ENCODE assay signal across 25 cellular contexts in genomic region chr6:111072801-111073360, GRCh38. TPM values are rescaled to one million over a fixed set of nuclear protein-coding genes. Genes with fewer than 3 reads are reported as not detected.
A peak's percentile ranks its signal among the peaks of the same experiment; 100 is the strongest.
DNase-seq lines count a peak whose midpoint lies in the region; ATAC-seq, FAIRE-seq and TF ChIP-seq lines count a peak whose summit lies in the region.
"Had no signal": no experiment of that assay in that cellular context is flagged by ENCODE, and none has a peak within 500 bp of the region (broad histone marks: within the 10 kb centered on the region; RNA-seq: fewer than 3 reads in every experiment).

No MANE protein-coding gene starts in this region.

- no peak for TF ChIP-seq POLR2A in A549 (IDR thresholded peaks at IDR 0.05; ENCODE audit: low read length)
- no peak for TF ChIP-seq POLR2A in K562 (conservative IDR thresholded peaks at IDR 0.05)

- no peak for DNase-seq in A549 (ENCODE audit: low read depth in 1 of 2, low spot score in 1 of 2)
- peak; percentile 2 for DNase-seq in Karpas-422
- DNase-seq in K562 (ENCODE audit: extremely low read depth in 1 of 4, low spot score in 3 of 4) = no peak
- DNase-seq in PC-3 = no peak
- no peak for DNase-seq in stimulated activated naive CD8-positive, alpha-beta T cell treated with anti-CD3 and anti-CD28 coated beads, Interleukin-15, amount 100 ng/mL, for 72 hours
- no peak for DNase-seq in pons (ENCODE audit: low spot score)
- DNase-seq in NCI-H1694 treated with DMSO at 0.1 percent for 48 hours (lab: John Stamatoyannopoulos, UW) = no peak
- DNase-seq: 8988T; AML-193; CD4-positive, alpha-beta memory T cell; CD4-positive, CD25-positive, alpha-beta regulatory T cell; CD8-positive, alpha-beta memory T cell; COR-L47; DMS79 treated with DMSO at 0.1 percent for 48 hours; GF-D8 had no signal

- TF ChIP-seq EP300 in A549 (IDR thresholded peaks at IDR 0.05) = no peak
- TF ChIP-seq EP300 in K562 (IDR thresholded peaks at IDR 0.05; ENCODE audit: low read length) = no peak

- no peaks in the 10 kb centered on the region for H3K36me3 ChIP-seq in Karpas-422 (ENCODE audit: insufficient read depth, low read length)
- no peaks in the 10 kb centered on the region for H3K36me3 ChIP-seq in K562 (ENCODE audit: control insufficient read depth, insufficient read depth, low read length)
- no peaks in the 10 kb centered on the region for H3K36me3 ChIP-seq in PC-3 (ENCODE audit: low read depth, low read length)
- H3K36me3 ChIP-seq: BLaER1 treated with 17β-estradiol and CSF1 and Interleukin-3, amounts not matched to agents 10 nM and 100 nM had no signal

- H2AFZ ChIP-seq in Karpas-422 (ENCODE audit: low read length) = no peak overlapping the region
- H2AFZ ChIP-seq in K562 (ENCODE audit: low read depth, low read length) = no peak overlapping the region
- no peak overlapping the region for H2AFZ ChIP-seq in PC-3 (ENCODE audit: low read length)

- ATAC-seq in A549 (no peak), K562 (no peak), PC-3 (no peak)
- no peak for ATAC-seq in stimulated activated naive CD8-positive, alpha-beta T cell treated with anti-CD3 and anti-CD28 coated beads, Interleukin-15, amount 100 ng/mL, for 72 hours

- H3K9me3 ChIP-seq in A549 (no peaks in the 10 kb centered on the region), Karpas-422 (ENCODE audit: low read length) (no peaks in the 10 kb centered on the region), K562 (replicated peaks; ENCODE audit: control insufficient read depth, insufficient read depth, low read depth, low read length) (no peaks in the 10 kb centered on the region), PC-3 (ENCODE audit: low read length) (no peaks in the 10 kb centered on the region)

- H3K27me3 ChIP-seq in Karpas-422 (ENCODE audit: low read length) (no peaks in the 10 kb centered on the region), K562 (ENCODE audit: control insufficient read depth in 2 of 2, insufficient read depth in 2 of 2, low read length in 2 of 2) (peaks cover 9 to 13% of the 10 kb centered on the region in 2 experiments), PC-3 (ENCODE audit: low read length) (no peaks in the 10 kb centered on the region)
- H3K27me3 ChIP-seq: BLaER1 treated with 17β-estradiol and CSF1 and Interleukin-3, amounts not matched to agents 10 nM and 100 nM had no signal

- H3F3A ChIP-seq in PC-3 (ENCODE audit: low read length, unreplicated experiment) = no peaks in the 10 kb centered on the region

- H3K4me3 ChIP-seq in A549 = no peak overlapping the region
- H3K4me3 ChIP-seq in Karpas-422 (ENCODE audit: low read length) = no peak overlapping the region
- H3K4me3 ChIP-seq in K562 = no peak overlapping the region
- no peak overlapping the region for H3K4me3 ChIP-seq in PC-3 (ENCODE audit: low read length)
- H3K4me3 ChIP-seq: BLaER1 treated with 17β-estradiol and CSF1 and Interleukin-3, amounts not matched to agents 10 nM and 100 nM had no signal

- in situ Hi-C loops in K562 (cut with MboI) = no loop called here

- H3K4me1 ChIP-seq in A549 = no peaks in the 10 kb centered on the region
- H3K4me1 ChIP-seq in Karpas-422 (ENCODE audit: low read length) = no peaks in the 10 kb centered on the region
- no peaks in the 10 kb centered on the region for H3K4me1 ChIP-seq in K562 (replicated peaks in 1 of 2; ENCODE audit: control insufficient read depth in 2 of 2, insufficient read depth in 2 of 2, low read length in 2 of 2)
- no peaks in the 10 kb centered on the region for H3K4me1 ChIP-seq in PC-3 (ENCODE audit: insufficient read depth, low read length)

- WGBS in A549 (ENCODE audit: missing lambda C conversion rate) = 43% methylated on average over 2 of the region's 2 CpGs
- 5% methylated on average over 2 of the region's 2 CpGs for WGBS in K562 (ENCODE audit: insufficient coverage, low coverage, missing lambda C conversion rate)

- H3K9me1 ChIP-seq in K562 (ENCODE audit: control insufficient read depth, insufficient read depth, low read length) = no peaks in the 10 kb centered on the region

- H3K79me2 ChIP-seq in Karpas-422 (ENCODE audit: low read length) (no peaks in the 10 kb centered on the region), K562 (ENCODE audit: control insufficient read depth, insufficient read depth, low read length) (no peaks in the 10 kb centered on the region), PC-3 (ENCODE audit: low read length) (no peaks in the 10 kb centered on the region)

- H3K27me3 Mint-ChIP-seq in stimulated activated naive CD8-positive, alpha-beta T cell treated with anti-CD3 and anti-CD28 coated beads, Interleukin-15, amount 100 ng/mL, for 72 hours = no peaks in the 10 kb centered on the region

- H4K20me1 ChIP-seq in Karpas-422 (ENCODE audit: insufficient read depth, low read depth, low read length) (no peaks in the 10 kb centered on the region), K562 (replicated peaks; ENCODE audit: control insufficient read depth, insufficient read depth, low read length) (no peaks in the 10 kb centered on the region), PC-3 (ENCODE audit: low read length) (no peaks in the 10 kb centered on the region)
- H4K20me1 ChIP-seq: BLaER1 treated with 17β-estradiol and CSF1 and Interleukin-3, amounts not matched to agents 10 nM and 100 nM had no signal

- intact Hi-C loops in K562 (cut with micrococcal nuclease) = no loop called here
- intact Hi-C loops in PC-3 (cut with micrococcal nuclease) = no loop called here

- TF ChIP-seq RAD21 in A549 (conservative IDR thresholded peaks at IDR 0.05 in 1 of 2, IDR thresholded peaks at IDR 0.05 in 1 of 2) = no peak
- TF ChIP-seq RAD21 in K562 (CRISPR knock-in tag; conservative IDR thresholded peaks at IDR 0.05 in 1 of 2, IDR thresholded peaks at IDR 0.05 in 1 of 2) = no peak

- H3K9me3 Mint-ChIP-seq in stimulated activated naive CD8-positive, alpha-beta T cell treated with anti-CD3 and anti-CD28 coated beads, Interleukin-15, amount 100 ng/mL, for 72 hours = no peaks in the 10 kb centered on the region
- H3K9me3 Mint-ChIP-seq: CD4-positive, alpha-beta memory T cell; CD4-positive, CD25-positive, alpha-beta regulatory T cell; CD8-positive, alpha-beta memory T cell had no signal

- H3K27ac ChIP-seq in A549 (no peak overlapping the region), C4-2B (peak overlapping the region; percentile 44; the same call in 1 of the 2 replicates), Karpas-422 (ENCODE audit: low read length) (no peak overlapping the region), K562 (ENCODE audit: extremely low read depth, low read depth, low read length) (no peak overlapping the region), PC-3 (ENCODE audit: low read length) (no peak overlapping the region)
- H3K27ac ChIP-seq: BLaER1 treated with 17β-estradiol and CSF1 and Interleukin-3, amounts not matched to agents 10 nM and 100 nM had no signal

- no peak overlapping the region for H3K27ac Mint-ChIP-seq in stimulated activated naive CD8-positive, alpha-beta T cell treated with anti-CD3 and anti-CD28 coated beads, Interleukin-15, amount 100 ng/mL, for 72 hours
- H3K27ac Mint-ChIP-seq: B cell; CD4-positive, CD25-positive, alpha-beta regulatory T cell; CD8-positive, alpha-beta memory T cell had no signal

- POLR2A ChIA-PET in A549 (lab: Yijun Ruan, JAX) (no interaction called here), K562 (lab: Yijun Ruan, JAX) (interaction anchor here (0.8 kb wide), 1 partner anchor 16 kb away, joined by 3 read pairs; no protein-coding TSS in a partner anchor), PC-3 (lab: Charles Lee; ENCODE audit: unreplicated experiment) (no interaction called here)

- TF ChIP-seq CTCF in A549 (IDR thresholded peaks at IDR 0.05) = no peak
- no peak for TF ChIP-seq CTCF in C4-2B (conservative IDR thresholded peaks at IDR 0.05)
- TF ChIP-seq CTCF in K562 (IDR thresholded peaks at IDR 0.05 in 2 of 3, conservative IDR thresholded peaks at IDR 0.05 in 1 of 3; ENCODE audit: insufficient read depth in 2 of 3, low read depth in 1 of 3, low read length in 3 of 3) = no peak
- no peak for TF ChIP-seq CTCF in PC-3 (conservative IDR thresholded peaks at IDR 0.05; ENCODE audit: low read depth, low read length)

- FAIRE-seq in A549 (lab: Jason Lieb, UNC) (no peak), K562 (lab: Jason Lieb, UNC) (no peak)
- FAIRE-seq: A204.1, D721Med, G401.6, GM12891, GM19239 had no signal

- H3K9me2 ChIP-seq in Karpas-422 (replicated peaks; ENCODE audit: insufficient read depth, low read length) (no peaks in the 10 kb centered on the region), PC-3 (replicated peaks; ENCODE audit: low read length) (no peaks in the 10 kb centered on the region)

- H3K9ac ChIP-seq in Karpas-422 (ENCODE audit: low read length) = no peak overlapping the region
- H3K9ac ChIP-seq in K562 (ENCODE audit: insufficient read depth in 1 of 2, low read depth in 2 of 2, low read length in 2 of 2) = no peak overlapping the region
- no peak overlapping the region for H3K9ac ChIP-seq in PC-3 (ENCODE audit: low read length)
- H3K9ac ChIP-seq: BLaER1 treated with 17β-estradiol and CSF1 and Interleukin-3, amounts not matched to agents 10 nM and 100 nM had no signal

- no peak overlapping the region for H3K4me2 ChIP-seq in A549
- no peak overlapping the region for H3K4me2 ChIP-seq in Karpas-422 (ENCODE audit: low read depth, low read length, poor library complexity, severe bottlenecking)
- no peak overlapping the region for H3K4me2 ChIP-seq in K562 (ENCODE audit: insufficient read depth, low read length)
- no peak overlapping the region for H3K4me2 ChIP-seq in PC-3 (ENCODE audit: low read length)

- BruUV-seq in K562 (replicated peaks; lab: Mats Ljungman, UMichigan) = no TSS peak
- BruUV-seq in PC-3 (replicated peaks; lab: Mats Ljungman, UMichigan) = no TSS peak

- CTCF ChIA-PET in A549 (lab: Yijun Ruan, JAX) (interaction anchor here (1.1 kb wide), 1 partner anchor 13 kb away, joined by 3 read pairs; no protein-coding TSS in a partner anchor), K562 (lab: Yijun Ruan, JAX; ENCODE audit: low intra/inter-chr PET ratio) (no interaction called here), PC-3 (lab: Charles Lee) (no interaction called here)

- no peak overlapping the region for H3K4me3 Mint-ChIP-seq in stimulated activated naive CD8-positive, alpha-beta T cell treated with anti-CD3 and anti-CD28 coated beads, Interleukin-15, amount 100 ng/mL, for 72 hours
- H3K4me3 Mint-ChIP-seq: B cell; CD14-positive monocyte; CD4-positive, alpha-beta memory T cell; CD4-positive, CD25-positive, alpha-beta regulatory T cell; CD8-positive, alpha-beta memory T cell had no signal

- H3K4me1 Mint-ChIP-seq in stimulated activated naive CD8-positive, alpha-beta T cell treated with anti-CD3 and anti-CD28 coated beads, Interleukin-15, amount 100 ng/mL, for 72 hours = peaks cover 10% of the 10 kb centered on the region
- H3K4me1 Mint-ChIP-seq: B cell; CD8-positive, alpha-beta memory T cell had no signal

RNA-seq across cellular contexts. Expression of gene SLC16A10, which starts 14.4 kb away (rescaled TPM):
- polyA plus RNA-seq in A549 (2011; rRNA removed) (1.00 and 1.1 TPM in 2 replicates), A549 (2017; fragmentation: RNase III; extraction: RNeasy Plus Mini Kit Qiagen cat#74134 plus additional on column Dnase treatment) (0.07 to 0.44 TPM (median 0.27 TPM) in 3 replicates), K562 (2011; rRNA removed) (0.07 and 0.54 TPM in 2 replicates), K562 (2014; fragmentation: Illumina TruSeq; extraction: Trizol) (0.21 and 0.25 TPM in 2 replicates), K562 (2014; fragmentation: Nextera tagmentation; extraction: Ambion mirVana) (not detected), K562 (2014; rRNA removed) (0.24 TPM in 1 of 2 replicates, not detected in the other)
- 0.38 TPM in 2 replicates for polyA plus RNA-seq in A549 (2012; cell fraction: cytosol; rRNA removed)
- 0.24 and 0.35 TPM in 2 replicates for polyA plus RNA-seq in A549 (2012; cell fraction: nucleus; rRNA removed)
- polyA minus RNA-seq in A549 (2011; rRNA and poly(A)+ RNA removed) = 1.6 and 2.0 TPM in 2 replicates
- 0.37 and 1.6 TPM in 2 replicates for total RNA-seq in Karpas-422 (2014; rRNA removed; shearing (Covaris generic); ENCODE audit: low replicate concordance)
- total RNA-seq in K562 (2011; cell fraction: chromatin; rRNA removed; ENCODE audit: low replicate concordance) = 0.81 and 1.3 TPM in 2 replicates
- 0.33 and 1.4 TPM in 2 replicates for total RNA-seq in K562 (2011; cell fraction: nucleolus; rRNA removed)
- 0.38 and 2.0 TPM in 2 replicates for total RNA-seq in K562 (2011; cell fraction: nucleoplasm; rRNA removed)
- total RNA-seq in K562 (2014; rRNA removed) (not detected in 2 replicates), K562 (2014; rRNA removed; fragmentation: Illumina TruSeq; extraction: Trizol) (0.07 and 0.26 TPM in 2 replicates), K562 (2015; rRNA removed; fragmentation: Illumina TruSeq; extraction: Trizol) (not detected in 2 replicates), K562 (2021) (0.02 and 0.34 TPM in 2 replicates), PC-3 (2014; rRNA removed) (0.69 and 2.9 TPM in 2 replicates)
- 0.40 TPM in 1 of 2 replicates, not detected in the other for polyA plus RNA-seq in K562 (2011; cell fraction: cytosol; rRNA removed)
- 0.21 and 0.40 TPM in 2 replicates for polyA plus RNA-seq in K562 (2011; cell fraction: nucleus; rRNA removed)
- 0.03 and 0.08 TPM in 2 replicates for polyA plus RNA-seq in K562 (2012)
- polyA minus RNA-seq in K562 (2011; rRNA and poly(A)+ RNA removed) = 1.3 TPM in 1 of 2 replicates, not detected in the other
- polyA minus RNA-seq in K562 (2011; cell fraction: cytosol; rRNA and poly(A)+ RNA removed) = not detected in 2 replicates
- polyA minus RNA-seq in K562 (2011; cell fraction: nucleus; rRNA and poly(A)+ RNA removed) = not detected in 2 replicates
- polyA plus RNA-seq: BJ had no signal

Comparison
In these comparisons a context has a peak if more than half of its experiments do, and no peak if none do; other contexts are left out.
1. Of the 35 proteins assayed by ChIP-seq in both K562 and A549: peak only in K562: none; only in A549: MAFK; in both: none; in neither: 34.